Comparison of ENCODE assay signal across 8 cellular contexts in the genomic region with DNA sequence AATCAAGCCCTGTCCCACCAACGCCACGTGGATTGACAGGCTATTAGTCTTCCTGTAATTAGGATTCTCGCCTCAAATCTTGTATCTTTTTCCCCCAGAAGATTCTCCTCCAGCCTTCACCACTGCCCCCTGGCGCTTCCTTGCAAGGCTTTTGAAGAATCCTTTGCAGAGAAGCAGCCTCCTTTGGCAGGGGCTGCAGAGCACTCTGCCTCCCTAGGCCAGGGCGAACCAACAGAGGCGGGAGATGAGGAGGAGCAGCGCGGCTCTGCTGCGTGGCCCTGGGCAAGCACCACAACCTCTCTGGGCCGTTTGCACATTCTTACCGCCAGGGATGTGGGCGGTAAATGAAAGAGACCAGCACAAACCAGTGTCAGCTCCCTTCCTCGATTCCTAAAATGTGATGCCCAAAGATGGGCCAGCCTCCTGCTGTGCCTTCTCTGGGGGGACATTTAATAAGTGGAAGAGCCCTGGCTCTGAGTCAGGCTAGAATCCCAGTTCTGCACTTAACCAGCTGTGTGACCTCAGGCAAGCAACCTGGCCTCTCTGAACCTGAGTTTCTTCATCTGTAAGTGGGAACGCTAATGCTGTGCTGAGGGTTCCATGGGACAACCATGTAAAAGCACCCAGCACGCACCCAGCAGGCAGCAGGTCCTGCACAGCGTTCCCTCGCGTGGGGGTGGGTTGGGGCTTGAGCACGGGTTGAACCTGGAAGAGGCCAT.
DNase-seq lines count a peak whose midpoint lies in the region; ATAC-seq and TF ChIP-seq lines count a peak whose summit lies in the region.

No MANE protein-coding gene starts in this region.

- CTCF ChIA-PET in AG04449 (lab: Yijun Ruan, JAX): interaction anchor here (0.9 to 9.2 kb wide), 31 partner anchors 8 to 427 kb away, joined by 3 to 176 read pairs (median 5); no protein-coding TSS in a partner anchor

- peaks cover 20% of the 10 kb centered on the region for H3K4me1 Mint-ChIP-seq in central memory CD8-positive, alpha-beta T cell
- peaks cover 18 to 22% (median 20%) of the 10 kb centered on the region in 3 donors for H3K4me1 Mint-ChIP-seq in naive B cell

- no peak overlapping the region for H3K27ac Mint-ChIP-seq in central memory CD8-positive, alpha-beta T cell (ENCODE audit: low read depth)
- H3K27ac Mint-ChIP-seq in naive B cell: peak overlapping the region in 1 of 6 donors; percentile 61

- POLR2A ChIA-PET in AG04449 (lab: Yijun Ruan, JAX): interaction anchor here (0.9 kb wide), 1 partner anchor 197 kb away, joined by 3 read pairs; no protein-coding TSS in a partner anchor

- DNase-seq in AG04449 (ENCODE audit: low read depth, low spot score): no peak
- no peak for DNase-seq in central memory CD8-positive, alpha-beta T cell (ENCODE audit: low spot score in 2 of 2)
- DNase-seq in naive B cell: no peak
- no peak for DNase-seq in HK-2 (ENCODE audit: unreplicated experiment)
- DNase-seq in KG1 (lab: John Stamatoyannopoulos, UW): no peak
- DNase-seq in midbrain (lab: John Stamatoyannopoulos, UW): no peak

- H3K4me3 ChIP-seq in AG04449 (ENCODE audit: low read depth, low read length): peak overlapping the region; percentile 34; the same call in 1 of the 2 replicates

- peaks cover 22% of the 10 kb centered on the region for H3K27me3 Mint-ChIP-seq in central memory CD8-positive, alpha-beta T cell
- peaks cover 22 to 26% (median 24%) of the 10 kb centered on the region in 3 donors for H3K27me3 Mint-ChIP-seq in naive B cell

- peaks cover 3% of the 10 kb centered on the region for H3K36me3 Mint-ChIP-seq in central memory CD8-positive, alpha-beta T cell (ENCODE audit: insufficient read depth)
- no peaks in the 10 kb centered on the region for H3K36me3 Mint-ChIP-seq in naive B cell

- H3K9me3 Mint-ChIP-seq in central memory CD8-positive, alpha-beta T cell: no peaks in the 10 kb centered on the region
- no peaks in the 10 kb centered on the region for H3K9me3 Mint-ChIP-seq in naive B cell

- ATAC-seq in HG03354 (IDR thresholded peaks at IDR 0.05; ENCODE audit: poor library complexity, severe bottlenecking, unreplicated experiment) (peak; percentile 11), naive B cell (ENCODE audit: low read depth in 2 of 2) (no peak), HG03460 (IDR thresholded peaks at IDR 0.05; ENCODE audit: unreplicated experiment) (no peak)
- peak; percentile 22 for ATAC-seq in central memory CD8-positive, alpha-beta T cell (replicated peaks; ENCODE audit: extremely low read depth, poor library complexity, severe bottlenecking)

- TF ChIP-seq CTCF in AG04449 (IDR thresholded peaks at IDR 0.05; ENCODE audit: insufficient read depth, low read length, missing control alignments): no peak

- H3K4me3 Mint-ChIP-seq in central memory CD8-positive, alpha-beta T cell: peak overlapping the region; percentile 71
- H3K4me3 Mint-ChIP-seq in naive B cell: peak overlapping the region in 6 of 8 donors; percentile 80 to 91 (median 86)

Comparison
In these comparisons a context has a peak if more than half of its experiments do, and no peak if none do; other contexts are left out.
1. ATAC-seq: peak in HG03354 (single experiment) and central memory CD8-positive, alpha-beta T cell (single experiment); none in naive B cell (0 of 2) and HG03460 (single experiment).